8 cellular contexts compared by ENCODE assay signal in genomic region chr5:97838214-97838613, GRCh38.
DNase-seq lines count a peak whose midpoint lies in the region; ATAC-seq and TF ChIP-seq lines count a peak whose summit lies in the region.

No MANE protein-coding gene starts in this region.

- ATAC-seq in Right ventricle myocardium superior (ENCODE audit: poor library complexity) (peak; percentile 79), HG03066 (IDR thresholded peaks at IDR 0.05; ENCODE audit: low read depth, unreplicated experiment) (peak; percentile 87), lung (ENCODE audit: insufficient read depth, low FRiP score) (peak; percentile 41)
- ATAC-seq in activated CD8-positive, alpha-beta T cell treated with anti-CD3 and anti-CD28 coated beads for 36 hours: no peak

- no peak overlapping the region for H3K27ac Mint-ChIP-seq in activated CD8-positive, alpha-beta T cell treated with anti-CD3 and anti-CD28 coated beads for 36 hours

- no peaks in the 10 kb centered on the region for H3K9me3 ChIP-seq in right atrium auricular region
- H3K9me3 ChIP-seq in lung (ENCODE audit: control insufficient read depth in 2 of 2, insufficient read depth in 1 of 2, low read length in 1 of 2): peaks cover 0 to 2% of the 10 kb centered on the region in 2 donors
- no peaks in the 10 kb centered on the region for H3K9me3 ChIP-seq in spleen

- no peaks in the 10 kb centered on the region for H3K9me3 Mint-ChIP-seq in activated CD8-positive, alpha-beta T cell treated with anti-CD3 and anti-CD28 coated beads for 36 hours

- POLR2A ChIA-PET in activated CD8-positive, alpha-beta T cell treated with anti-CD3 and anti-CD28 coated beads for 36 hours (lab: Charles Lee): no interaction called here

- TF ChIP-seq POLR2A in spleen (IDR thresholded peaks at IDR 0.05): no peak

- no peak overlapping the region for H3K4me3 Mint-ChIP-seq in activated CD8-positive, alpha-beta T cell treated with anti-CD3 and anti-CD28 coated beads for 36 hours

- intact Hi-C loops in Right ventricle myocardium superior (cut with DNase I) (no loop called here), spleen (cut with DNase I; ENCODE audit: low total_unique reads) (no loop called here)
- intact Hi-C loops in activated CD8-positive, alpha-beta T cell treated with anti-CD3 and anti-CD28 coated beads for 36 hours (cut with micrococcal nuclease): no loop called here

- CTCF ChIA-PET in activated CD8-positive, alpha-beta T cell treated with anti-CD3 and anti-CD28 coated beads for 36 hours (lab: Charles Lee): no interaction called here

- DNase-seq in Right ventricle myocardium superior (no peak), right atrium auricular region (ENCODE audit: low spot score) (no peak), SIG-M5 treated with dmso at 0.1 percent for 504 hours (lab: John Stamatoyannopoulos, UW; ENCODE audit: unreplicated experiment) (peak; percentile 74), lung (ENCODE audit: low spot score) (no peak), NCI-H526 (lab: John Stamatoyannopoulos, UW) (no peak), spleen (no peak)
- DNase-seq in activated CD8-positive, alpha-beta T cell treated with anti-CD3 and anti-CD28 coated beads for 36 hours: no peak

- no peaks in the 10 kb centered on the region for H3K27me3 Mint-ChIP-seq in activated CD8-positive, alpha-beta T cell treated with anti-CD3 and anti-CD28 coated beads for 36 hours

- TF ChIP-seq CTCF in right atrium auricular region (IDR thresholded peaks at IDR 0.05) (no peak), lung (IDR thresholded peaks at IDR 0.05; ENCODE audit: control extremely low read depth, extremely low read depth) (no peak), spleen (IDR thresholded peaks at IDR 0.05 in 8 of 11, conservative IDR thresholded peaks at IDR 0.05 in 3 of 11) (no peak)
- TF ChIP-seq CTCF in activated CD8-positive, alpha-beta T cell treated with anti-CD3 and anti-CD28 coated beads for 36 hours (IDR thresholded peaks at IDR 0.05): no peak

- no peaks in the 10 kb centered on the region for H3K4me1 Mint-ChIP-seq in activated CD8-positive, alpha-beta T cell treated with anti-CD3 and anti-CD28 coated beads for 36 hours (ENCODE audit: low read depth)

- H3K27ac ChIP-seq in right atrium auricular region (no peak overlapping the region), lung (ENCODE audit: low read depth in 1 of 2, low read length in 1 of 2) (no peak overlapping the region), spleen (no peak overlapping the region)

- 3 to 22% methylated on average over 1 of the region's 1 CpG for WGBS in lung, 2 donors
- WGBS in spleen, 5 donors: 0 to 27% (median 8%) methylated on average over 1 of the region's 1 CpG

- H3K36me3 ChIP-seq in right atrium auricular region: no peaks in the 10 kb centered on the region
- no peaks in the 10 kb centered on the region for H3K36me3 ChIP-seq in lung (ENCODE audit: control insufficient read depth in 2 of 2, insufficient read depth in 2 of 2, low read length in 2 of 2)
- no peaks in the 10 kb centered on the region for H3K36me3 ChIP-seq in spleen

- H3K4me3 ChIP-seq in right atrium auricular region: no peak overlapping the region
- no peak overlapping the region for H3K4me3 ChIP-seq in lung
- H3K4me3 ChIP-seq in spleen: no peak overlapping the region

- H3K4me1 ChIP-seq in right atrium auricular region: peaks cover 0 to 9% of the 10 kb centered on the region in 2 donors
- H3K4me1 ChIP-seq in lung (ENCODE audit: control insufficient read depth in 2 of 2, insufficient read depth in 2 of 2, low read length in 2 of 2): peaks cover 0 to 2% of the 10 kb centered on the region in 2 donors
- H3K4me1 ChIP-seq in spleen: peaks cover 0 to 6% (median 0%) of the 10 kb centered on the region in 6 donors

- H3K36me3 Mint-ChIP-seq in activated CD8-positive, alpha-beta T cell treated with anti-CD3 and anti-CD28 coated beads for 36 hours (ENCODE audit: low read depth): no peaks in the 10 kb centered on the region

- H3K27me3 ChIP-seq in right atrium auricular region (no peaks in the 10 kb centered on the region), lung (ENCODE audit: control insufficient read depth, insufficient read depth) (no peaks in the 10 kb centered on the region), spleen (replicated peaks in 1 of 7) (no peaks in the 10 kb centered on the region)
